4 cellular contexts compared by ENCODE assay signal in genomic region chrX:48357681-48358080, GRCh38. TPM values are rescaled to one million over a fixed set of nuclear protein-coding genes. Genes with fewer than 3 reads are reported as not detected.
"Had no signal": no experiment of that assay in that cellular context is flagged by ENCODE, and none has a peak within 500 bp of the region (broad histone marks: within the 10 kb centered on the region; RNA-seq: fewer than 3 reads in every experiment).

No MANE protein-coding gene starts in this region.

- H3K4me3 ChIP-seq: GM12878 had no signal

- DNase-seq: GDM1, GF-D8 had no signal

- ATAC-seq: GM12878 had no signal

RNA-seq across cellular contexts. Expression of gene SSX3, which starts 1.2 kb away (rescaled TPM):
- total RNA-seq: G401, GM12878 had no signal
- polyA plus RNA-seq: GM12878 had no signal

RNA-seq across cellular contexts. Expression of gene SSX4, which starts 25.7 kb away (rescaled TPM):
- total RNA-seq: G401, GM12878 had no signal
- polyA plus RNA-seq: GM12878 had no signal

RNA-seq across cellular contexts. Expression of gene SSX4B, which starts 54.1 kb away (rescaled TPM):
- total RNA-seq: G401, GM12878 had no signal
- polyA plus RNA-seq: GM12878 had no signal
